Comparison of ENCODE assay signal across 8 cellular contexts in genomic region chr5:109191153-109191558, GRCh38.
DNase-seq lines count a peak whose midpoint lies in the region; ATAC-seq, FAIRE-seq and TF ChIP-seq lines count a peak whose summit lies in the region.

No MANE protein-coding gene starts in this region.

- TF ChIP-seq CTCF in HEK293 (tag by site-specific recombination; IDR thresholded peaks at IDR 0.05): no peak
- no peak for TF ChIP-seq CTCF in RWPE2 (IDR thresholded peaks at IDR 0.05; ENCODE audit: poor library complexity, severe bottlenecking)
- no peak for TF ChIP-seq CTCF in sigmoid colon (IDR thresholded peaks at IDR 0.05)

- no peaks in the 10 kb centered on the region for H3K36me3 ChIP-seq in HEK293 (ENCODE audit: control insufficient read depth in 2 of 2, insufficient read depth in 1 of 2, low read length in 2 of 2)
- peaks cover 16% of the 10 kb centered on the region for H3K36me3 ChIP-seq in RWPE2 (ENCODE audit: low read depth)
- H3K36me3 ChIP-seq in sigmoid colon: peaks cover 0 to 34% (median 5%) of the 10 kb centered on the region in 4 donors

- no peaks in the 10 kb centered on the region for H3K9me3 ChIP-seq in HEK293 (ENCODE audit: control insufficient read depth, insufficient read depth, low read depth, low read length)
- no peaks in the 10 kb centered on the region for H3K9me3 ChIP-seq in RWPE2 (ENCODE audit: severe bottlenecking)
- H3K9me3 ChIP-seq in sigmoid colon: no peaks in the 10 kb centered on the region

- no peak for DNase-seq in RWPE2 (ENCODE audit: low spot score)
- DNase-seq in kidney tubule cell (ENCODE audit: low spot score): peak; percentile 53
- DNase-seq in urothelium cell line (ENCODE audit: low spot score): no peak
- DNase-seq in activated CD4-positive, alpha-beta T cell treated with anti-CD3 and anti-CD28 coated beads for 4 hours: no peak
- no peak for DNase-seq in sigmoid colon

- no peak overlapping the region for H3K27ac ChIP-seq in HEK293 (ENCODE audit: extremely low read depth, low read depth, low read length)
- no peak overlapping the region for H3K27ac ChIP-seq in RWPE2 (ENCODE audit: poor library complexity, severe bottlenecking)
- H3K27ac ChIP-seq in sigmoid colon: no peak overlapping the region

- TF ChIP-seq EP300 in sigmoid colon (IDR thresholded peaks at IDR 0.05): no peak

- POLR2A ChIA-PET in HEK293 (lab: Yijun Ruan, JAX): no interaction called here

- 23 to 43% methylated on average over 2 of the region's 2 CpGs for WGBS in sigmoid colon, 2 donors

- no peak for FAIRE-seq in urothelium cell line (lab: Jason Lieb, UNC)

- CTCF ChIA-PET in HEK293 (lab: Yijun Ruan, JAX): no interaction called here

- H3K4me3 ChIP-seq in HEK293 (ENCODE audit: low read depth, low read length) (no peak overlapping the region), RWPE2 (ENCODE audit: severe bottlenecking) (no peak overlapping the region), sigmoid colon (no peak overlapping the region)

- intact Hi-C loops in sigmoid colon (cut with DNase I): no loop called here

- H3K27me3 ChIP-seq in RWPE2 (ENCODE audit: insufficient read depth, poor library complexity, severe bottlenecking): no peaks in the 10 kb centered on the region
- no peaks in the 10 kb centered on the region for H3K27me3 ChIP-seq in sigmoid colon

- no peak for TF ChIP-seq POLR2A in sigmoid colon (IDR thresholded peaks at IDR 0.05)

- ATAC-seq in GM18502 (IDR thresholded peaks at IDR 0.05; ENCODE audit: poor library complexity, unreplicated experiment) (peak; percentile 80), RWPE2 (ENCODE audit: low read depth) (peak; percentile 92), GM21360 (IDR thresholded peaks at IDR 0.05; ENCODE audit: unreplicated experiment) (no peak)

- H3K4me1 ChIP-seq in HEK293 (ENCODE audit: control insufficient read depth, insufficient read depth, low read length) (peaks cover 7% of the 10 kb centered on the region), RWPE2 (ENCODE audit: insufficient read depth, poor library complexity, severe bottlenecking) (peaks cover 14% of the 10 kb centered on the region), sigmoid colon (peaks cover 0 to 7% (median 3%) of the 10 kb centered on the region in 4 donors)

TF ChIP-seq in HEK293, 187 proteins besides CTCF, POLR2A, EP300 and RAD21 (continues in another document):
- no peak for TF ChIP-seq EGR2 (tag by site-specific recombination; IDR thresholded peaks at IDR 0.05; ENCODE audit: low read depth)
- 0 out of 2 replicates have a peak, but pooled peaks have one; percentile 15 for TF ChIP-seq ZEB2 (tag by site-specific recombination; IDR thresholded peaks at IDR 0.05)
- no peak for TF ChIP-seq ZNF416 (tag by site-specific recombination; IDR thresholded peaks at IDR 0.05)
- TF ChIP-seq ZNF670 (tag by site-specific recombination; IDR thresholded peaks at IDR 0.05; ENCODE audit: low read depth): no peak
- TF ChIP-seq PRDM6 (tag by site-specific recombination; IDR thresholded peaks at IDR 0.05): peak; percentile 67
- TF ChIP-seq ZNF114 (tag by site-specific recombination; IDR thresholded peaks at IDR 0.05): no peak
- no peak for TF ChIP-seq ZNF202 (tag by site-specific recombination; IDR thresholded peaks at IDR 0.05; ENCODE audit: borderline replicate concordance)
- TF ChIP-seq ZBTB7A (tag by site-specific recombination; IDR thresholded peaks at IDR 0.05; ENCODE audit: low read depth): no peak
- TF ChIP-seq, protein P1, sequence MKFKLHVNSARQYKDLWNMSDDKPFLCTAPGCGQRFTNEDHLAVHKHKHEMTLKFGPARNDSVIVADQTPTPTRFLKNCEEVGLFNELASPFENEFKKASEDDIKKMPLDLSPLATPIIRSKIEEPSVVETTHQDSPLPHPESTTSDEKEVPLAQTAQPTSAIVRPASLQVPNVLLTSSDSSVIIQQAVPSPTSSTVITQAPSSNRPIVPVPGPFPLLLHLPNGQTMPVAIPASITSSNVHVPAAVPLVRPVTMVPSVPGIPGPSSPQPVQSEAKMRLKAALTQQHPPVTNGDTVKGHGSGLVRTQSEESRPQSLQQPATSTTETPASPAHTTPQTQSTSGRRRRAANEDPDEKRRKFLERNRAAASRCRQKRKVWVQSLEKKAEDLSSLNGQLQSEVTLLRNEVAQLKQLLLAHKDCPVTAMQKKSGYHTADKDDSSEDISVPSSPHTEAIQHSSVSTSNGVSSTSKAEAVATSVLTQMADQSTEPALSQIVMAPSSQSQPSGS (tag by site-specific recombination; IDR thresholded peaks at IDR 0.05; ENCODE audit: low read depth): no peak
- no peak for TF ChIP-seq GLI4 (tag by site-specific recombination; IDR thresholded peaks at IDR 0.05)
- TF ChIP-seq ZBTB11 (tag by site-specific recombination; conservative IDR thresholded peaks at IDR 0.05; ENCODE audit: low read depth): no peak
- no peak for TF ChIP-seq ZNF510 (tag by site-specific recombination; IDR thresholded peaks at IDR 0.05; ENCODE audit: insufficient replicate concordance)
- TF ChIP-seq SP7 (tag by site-specific recombination; IDR thresholded peaks at IDR 0.05): peak; percentile 65
- TF ChIP-seq SCRT2 (tag by site-specific recombination; IDR thresholded peaks at IDR 0.05): no peak
- TF ChIP-seq KLF9 (tag by site-specific recombination; IDR thresholded peaks at IDR 0.05; ENCODE audit: low read depth): no peak
- TF ChIP-seq, protein P2, sequence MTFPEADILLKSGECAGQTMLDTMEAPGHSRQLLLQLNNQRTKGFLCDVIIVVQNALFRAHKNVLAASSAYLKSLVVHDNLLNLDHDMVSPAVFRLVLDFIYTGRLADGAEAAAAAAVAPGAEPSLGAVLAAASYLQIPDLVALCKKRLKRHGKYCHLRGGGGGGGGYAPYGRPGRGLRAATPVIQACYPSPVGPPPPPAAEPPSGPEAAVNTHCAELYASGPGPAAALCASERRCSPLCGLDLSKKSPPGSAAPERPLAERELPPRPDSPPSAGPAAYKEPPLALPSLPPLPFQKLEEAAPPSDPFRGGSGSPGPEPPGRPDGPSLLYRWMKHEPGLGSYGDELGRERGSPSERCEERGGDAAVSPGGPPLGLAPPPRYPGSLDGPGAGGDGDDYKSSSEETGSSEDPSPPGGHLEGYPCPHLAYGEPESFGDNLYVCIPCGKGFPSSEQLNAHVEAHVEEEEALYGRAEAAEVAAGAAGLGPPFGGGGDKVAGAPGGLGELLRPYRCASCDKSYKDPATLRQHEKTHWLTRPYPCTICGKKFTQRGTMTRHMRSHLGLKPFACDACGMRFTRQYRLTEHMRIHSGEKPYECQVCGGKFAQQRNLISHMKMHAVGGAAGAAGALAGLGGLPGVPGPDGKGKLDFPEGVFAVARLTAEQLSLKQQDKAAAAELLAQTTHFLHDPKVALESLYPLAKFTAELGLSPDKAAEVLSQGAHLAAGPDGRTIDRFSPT (tag by site-specific recombination; IDR thresholded peaks at IDR 0.05): no peak
- no peak for TF ChIP-seq ZNF132 (tag by site-specific recombination; IDR thresholded peaks at IDR 0.05; ENCODE audit: borderline replicate concordance)
- no peak for TF ChIP-seq ZNF488 (tag by site-specific recombination; IDR thresholded peaks at IDR 0.05)
- TF ChIP-seq KLF1 (tag by site-specific recombination; IDR thresholded peaks at IDR 0.05): 0 out of 2 replicates have a peak, but pooled peaks have one; percentile 13
